Comparison of ENCODE assay signal across 8 cellular contexts in the genomic region with DNA sequence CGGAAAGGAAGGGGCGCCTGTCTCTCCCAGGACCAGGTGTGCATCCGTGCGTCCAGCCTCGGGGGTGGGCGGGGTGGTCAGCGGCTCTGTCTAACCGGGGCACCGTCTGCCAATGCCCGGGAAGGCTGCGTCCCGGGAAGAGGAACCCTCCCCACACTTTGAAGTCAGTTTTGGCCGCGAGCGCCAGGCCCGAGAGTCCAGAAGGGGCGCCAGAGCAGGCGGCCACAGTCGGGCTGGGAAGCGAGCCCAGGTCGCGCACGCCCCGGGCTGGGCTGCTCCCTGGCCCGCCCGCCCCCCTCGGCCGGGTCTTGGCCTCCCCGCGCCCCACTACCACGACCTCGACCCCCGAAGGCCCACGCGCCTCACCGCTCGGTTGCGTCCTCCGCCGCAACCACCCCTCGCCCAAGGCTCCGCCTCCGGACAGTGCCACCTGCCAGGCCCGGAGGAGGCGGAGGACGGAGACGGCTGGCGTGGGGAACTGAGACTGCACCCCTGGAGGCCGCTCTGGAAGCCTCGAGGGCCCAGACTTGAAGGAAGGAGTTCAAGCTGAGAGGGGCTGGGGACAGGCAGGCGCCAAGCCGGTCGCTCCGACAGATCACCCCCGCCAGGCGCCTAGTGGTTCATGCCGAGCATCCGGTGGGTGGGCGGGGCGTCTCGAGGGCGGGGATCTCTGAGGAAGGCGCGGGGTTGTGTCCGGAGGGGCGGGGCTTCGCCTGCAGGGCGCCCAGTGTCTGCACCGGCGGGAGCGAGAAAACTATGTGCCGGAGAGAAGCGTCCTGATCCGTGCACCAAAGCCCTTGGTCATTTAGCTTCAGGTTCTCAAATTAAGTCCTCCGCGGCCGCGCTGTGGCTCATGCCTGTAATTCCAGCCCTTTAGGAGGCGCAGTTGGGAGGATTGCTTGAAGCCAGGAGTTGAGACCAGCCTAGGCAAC. TPM values are rescaled to one million over a fixed set of nuclear protein-coding genes. Genes with fewer than 3 reads are reported as not detected.
A peak's percentile ranks its signal among the peaks of the same experiment; 100 is the strongest.
DNase-seq lines count a peak whose midpoint lies in the region; ATAC-seq and TF ChIP-seq lines count a peak whose summit lies in the region.

TSS of gene BRAT1 (minus strand) at position 404 of the 932 bp plus-strand sequence. CDS start 1,093 bp downstream, outside the sequence.

- H3K36me3 ChIP-seq in cardiac muscle cell (peaks cover 7% of the 10 kb centered on the region), trophoblast cell (ENCODE audit: control insufficient read depth in 1 of 2, insufficient read depth in 2 of 2, low read length in 2 of 2) (peaks cover 2 to 3% of the 10 kb centered on the region in 2 experiments), transverse colon (no peaks in the 10 kb centered on the region)

- intact Hi-C loops in transverse colon (cut with DNase I; ENCODE audit: low total_unique reads), result loop anchor here (5.0 kb wide), 1 partner anchor 67 kb away; no protein-coding TSS in a partner anchor

- no CpG with 5 or more reads among the region's 79 CpGs for WGBS in trophoblast cell (ENCODE audit: extremely low coverage, insufficient coverage, insufficient read length)
- 0 to 1% methylated on average over 1 to 42 of the region's 79 CpGs for WGBS in transverse colon (ENCODE audit: low coverage in 1 of 2), 2 donors

- H3K27me3 Mint-ChIP-seq in activated naive CD8-positive, alpha-beta T cell treated with anti-CD3 and anti-CD28 coated beads, Interleukin-2, amount 50 U/mL, for 24 hours, result no peaks in the 10 kb centered on the region

- no peak within 1 kb of the TSS for H3K23ac ChIP-seq in trophoblast cell (ENCODE audit: low read length)

- TF ChIP-seq POLR2A in transverse colon (IDR thresholded peaks at IDR 0.05), result peak; percentile 78

- peaks cover 15% of the 10 kb centered on the region for H3K79me2 ChIP-seq in trophoblast cell (ENCODE audit: control insufficient read depth, insufficient read depth, low read length, poor library complexity)

- peak within 1 kb of the TSS; percentile 89 for H4K12ac ChIP-seq in trophoblast cell (ENCODE audit: low read depth, low read length)

- no peak for TF ChIP-seq EP300 in transverse colon (IDR thresholded peaks at IDR 0.05; ENCODE audit: low read depth)

- peak within 1 kb of the TSS; percentile 97 for H3K4ac ChIP-seq in trophoblast cell (ENCODE audit: low read depth, low read length)

- H3K4me2 ChIP-seq in trophoblast cell (ENCODE audit: low read length), result peak within 1 kb of the TSS; percentile 95

- H3K4me1 ChIP-seq in cardiac muscle cell (ENCODE audit: low read depth) (peaks cover 18% of the 10 kb centered on the region), trophoblast cell (ENCODE audit: control insufficient read depth in 1 of 2, insufficient read depth in 2 of 2, low read length in 2 of 2) (peaks cover 6 to 13% of the 10 kb centered on the region in 2 experiments), transverse colon (peaks cover 14 to 45% (median 35%) of the 10 kb centered on the region in 4 donors)

- H3K9me3 Mint-ChIP-seq in activated naive CD8-positive, alpha-beta T cell treated with anti-CD3 and anti-CD28 coated beads, Interleukin-2, amount 50 U/mL, for 24 hours, result no peaks in the 10 kb centered on the region

- peak within 1 kb of the TSS; percentile 80 for H3K4me3 ChIP-seq in cardiac muscle cell
- H3K4me3 ChIP-seq in trophoblast cell (ENCODE audit: low read depth, low read length), result peak within 1 kb of the TSS; percentile 90
- H3K4me3 ChIP-seq in transverse colon, result peak within 1 kb of the TSS; percentile 69 to 93 (median 84)

- peaks cover 18% of the 10 kb centered on the region for H3K36me3 Mint-ChIP-seq in activated naive CD8-positive, alpha-beta T cell treated with anti-CD3 and anti-CD28 coated beads, Interleukin-2, amount 50 U/mL, for 24 hours (ENCODE audit: low read depth)

- peak within 1 kb of the TSS; percentile 98 for H3K18ac ChIP-seq in trophoblast cell (ENCODE audit: low read length)

- peak within 1 kb of the TSS; percentile 88 for H3K9ac ChIP-seq in trophoblast cell (ENCODE audit: low read length)

- no peaks in the 10 kb centered on the region for H3K27me3 ChIP-seq in cardiac muscle cell
- H3K27me3 ChIP-seq in trophoblast cell (ENCODE audit: insufficient read depth, low read length), result no peaks in the 10 kb centered on the region
- H3K27me3 ChIP-seq in transverse colon, result no peaks in the 10 kb centered on the region

- H3K27ac ChIP-seq in cardiac muscle cell (peak within 1 kb of the TSS; percentile 99), trophoblast cell (ENCODE audit: low read depth, low read length) (peak within 1 kb of the TSS; percentile 99), transverse colon (peak within 1 kb of the TSS; percentile 95 to 97 (median 96))

- peak within 1 kb of the TSS; percentile 100 for H2BK5ac ChIP-seq in trophoblast cell (ENCODE audit: low read depth, low read length, poor library complexity)

- peak within 1 kb of the TSS; percentile 88 for H3K4me3 Mint-ChIP-seq in activated naive CD8-positive, alpha-beta T cell treated with anti-CD3 and anti-CD28 coated beads, Interleukin-2, amount 50 U/mL, for 24 hours

- DNase-seq in NCI-H1417 (lab: John Stamatoyannopoulos, UW) (peak; percentile 95 to 98 (median 97)), SW 1271 (lab: John Stamatoyannopoulos, UW) (peak; percentile 86 to 96), cardiac muscle cell (ENCODE audit: low read depth in 1 of 2, low spot score in 1 of 2) (peak; percentile 96 to 97), trophoblast cell (peak; percentile 96 to 97), transverse colon (peak; percentile 98)
- peak; percentile 97 for DNase-seq in activated naive CD8-positive, alpha-beta T cell treated with anti-CD3 and anti-CD28 coated beads, Interleukin-2, amount 50 U/mL, for 24 hours

- peak within 1 kb of the TSS; percentile 100 for H4K91ac ChIP-seq in trophoblast cell (ENCODE audit: low read depth, low read length)

- peak within 1 kb of the TSS; percentile 99 for H4K8ac ChIP-seq in trophoblast cell (ENCODE audit: low read depth, low read length)

- H3K9me3 ChIP-seq in cardiac muscle cell (ENCODE audit: low read depth) (no peaks in the 10 kb centered on the region), trophoblast cell (ENCODE audit: insufficient read depth, low read depth, low read length) (no peaks in the 10 kb centered on the region), transverse colon (no peaks in the 10 kb centered on the region)

- H2AK5ac ChIP-seq in trophoblast cell (ENCODE audit: low read length), result peak within 1 kb of the TSS; percentile 62

- peak within 1 kb of the TSS; percentile 99 for H3K14ac ChIP-seq in trophoblast cell (ENCODE audit: low read length)

- peak within 1 kb of the TSS; percentile 97 for H2BK12ac ChIP-seq in trophoblast cell (ENCODE audit: low read length)

- peak within 1 kb of the TSS; percentile 100 for H2BK120ac ChIP-seq in trophoblast cell (ENCODE audit: insufficient read depth, low read length, poor library complexity)

- TF ChIP-seq CTCF in GM12873 (IDR thresholded peaks at IDR 0.05; ENCODE audit: insufficient read depth, low read depth, low read length, missing control alignments), result peak; percentile 56
- peak; percentile 49 for TF ChIP-seq CTCF in cardiac muscle cell (IDR thresholded peaks at IDR 0.05; ENCODE audit: low read depth, low read length)
- peak; percentile 32 to 57 (median 43) for TF ChIP-seq CTCF in transverse colon (IDR thresholded peaks at IDR 0.05)

- H3K27ac Mint-ChIP-seq in activated naive CD8-positive, alpha-beta T cell treated with anti-CD3 and anti-CD28 coated beads, Interleukin-2, amount 50 U/mL, for 24 hours, result peak within 1 kb of the TSS; percentile 88

- peak within 1 kb of the TSS; percentile 65 for H2AFZ ChIP-seq in trophoblast cell (ENCODE audit: insufficient read depth, low read length, poor library complexity)

- H3K79me1 ChIP-seq in trophoblast cell (ENCODE audit: low read length), result peaks cover 20% of the 10 kb centered on the region

- peak; percentile 75 for ATAC-seq in HG02759 (IDR thresholded peaks at IDR 0.05; ENCODE audit: unreplicated experiment)
- peak; percentile 85 for ATAC-seq in activated naive CD8-positive, alpha-beta T cell treated with anti-CD3 and anti-CD28 coated beads, Interleukin-2, amount 50 U/mL, for 24 hours

- H3K4me1 Mint-ChIP-seq in activated naive CD8-positive, alpha-beta T cell treated with anti-CD3 and anti-CD28 coated beads, Interleukin-2, amount 50 U/mL, for 24 hours, result peaks cover 45% of the 10 kb centered on the region

- in situ Hi-C loops in transverse colon (cut with MboI; ENCODE audit: low pct_ligation_motif_present in 1 of 4, low pct_unique_long_range_greater_than_20kb in 1 of 4, low sequenced_read_pairs in 3 of 4), result no loop called here

RNA-seq across cellular contexts. Expression of gene BRAT1, which starts in this region (rescaled TPM):
- total RNA-seq in cardiac muscle cell (79.9 and 109 TPM in 2 replicates), transverse colon (100 to 1,000 TPM in 1 of 4 donors, 10 to 100 TPM in 3; 31.7 to 120 (median 40.4) TPM)
- 80.5 and 106 TPM in 2 replicates for polyA plus RNA-seq in cardiac muscle cell
- 15.5 and 16.6 TPM in 2 replicates for polyA plus RNA-seq in trophoblast cell (2013)

Comparison
In these comparisons a context has a peak if more than half of its experiments do, and no peak if none do; other contexts are left out.
1. Peak in every context shown above with its lines: DNase-seq, ATAC-seq, H3K4me3 ChIP-seq and H3K27ac ChIP-seq.